ENCODE assay signal across 1 cellular context in genomic region chr3:37970802-37971201, GRCh38.
TF ChIP-seq lines count a peak whose summit lies in the region.

No MANE protein-coding gene starts in this region.

TF ChIP-seq in HepG2, 621 proteins besides CTCF, POLR2A, EP300 and RAD21:
- TF ChIP-seq TAF1 (CRISPR knock-in tag; IDR thresholded peaks at IDR 0.05) (no peak), CENPX (CRISPR knock-in tag; IDR thresholded peaks at IDR 0.05) (no peak), MAZ (IDR thresholded peaks at IDR 0.05; ENCODE audit: borderline replicate concordance, low read depth, low read length) (no peak), MAZ (CRISPR knock-in tag; IDR thresholded peaks at IDR 0.05; ENCODE audit: low read depth) (no peak), ZNF136 (CRISPR knock-in tag; IDR thresholded peaks at IDR 0.05; ENCODE audit: low read depth) (no peak), ZNF451 (CRISPR knock-in tag; IDR thresholded peaks at IDR 0.05) (no peak), HMG20A (CRISPR knock-in tag; IDR thresholded peaks at IDR 0.05; ENCODE audit: borderline replicate concordance) (no peak), ZNF431 (CRISPR knock-in tag; IDR thresholded peaks at IDR 0.05; ENCODE audit: borderline replicate concordance, low read depth) (no peak), TRIM22 (IDR thresholded peaks at IDR 0.05) (no peak), IKZF5 (CRISPR knock-in tag; IDR thresholded peaks at IDR 0.05) (no peak), ZBTB7B (CRISPR knock-in tag; IDR thresholded peaks at IDR 0.05) (no peak), MAFK (conservative IDR thresholded peaks at IDR 0.05 in 1 of 2, IDR thresholded peaks at IDR 0.05 in 1 of 2; ENCODE audit: low read length in 2 of 2) (no peak), CSRNP1 (CRISPR knock-in tag; IDR thresholded peaks at IDR 0.05) (no peak), RBAK (CRISPR knock-in tag; IDR thresholded peaks at IDR 0.05) (no peak), ZBTB20 (CRISPR knock-in tag; IDR thresholded peaks at IDR 0.05; ENCODE audit: borderline replicate concordance, low read depth) (no peak), GATAD2A (CRISPR knock-in tag; IDR thresholded peaks at IDR 0.05) (no peak), RFX5 (IDR thresholded peaks at IDR 0.05; ENCODE audit: low read depth, low read length) (no peak), ZNF660 (CRISPR knock-in tag; IDR thresholded peaks at IDR 0.05; ENCODE audit: borderline replicate concordance, low read depth) (no peak), HBP1 (CRISPR knock-in tag; IDR thresholded peaks at IDR 0.05; ENCODE audit: low read depth) (no peak), KMT2B (CRISPR knock-in tag; IDR thresholded peaks at IDR 0.05) (no peak)
